Comparison of ENCODE assay signal across 18 cellular contexts in genomic region chr19:56096665-56097064, GRCh38.
"Had no signal": no experiment of that assay in that cellular context is flagged by ENCODE, and none has a peak within 500 bp of the region (broad histone marks: within the 10 kb centered on the region; RNA-seq: fewer than 3 reads in every experiment).

No MANE protein-coding gene starts in this region.

- H3K27ac Mint-ChIP-seq: endodermal cell; naive thymus-derived CD4-positive, alpha-beta T cell; nephron progenitor cell; stimulated activated naive B cell treated with anti-CD40 and anti-IgM and Interleukin-4, amounts not matched to agents 10 μg/mL and 1 μg/mL and 100 μg/mL, for 72 hours had no signal

- H3K4me3 ChIP-seq: coronary artery, heart left ventricle, smooth muscle cell, thoracic aorta, transverse colon had no signal

- H3K27me3 Mint-ChIP-seq: naive thymus-derived CD4-positive, alpha-beta T cell; stimulated activated naive B cell treated with anti-CD40 and anti-IgM and Interleukin-4, amounts not matched to agents 10 μg/mL and 1 μg/mL and 100 μg/mL, for 72 hours; stimulated activated naive CD8-positive, alpha-beta T cell treated with anti-CD3 and anti-CD28 coated beads, Interleukin-15, amount 100 ng/mL, for 72 hours had no signal

- H3K27ac ChIP-seq: coronary artery, heart left ventricle, neutrophil, thoracic aorta, transverse colon had no signal

- H3K4me3 Mint-ChIP-seq: endodermal cell; naive thymus-derived CD4-positive, alpha-beta T cell; nephron progenitor cell; stimulated activated naive B cell treated with anti-CD40 and anti-IgM and Interleukin-4, amounts not matched to agents 10 μg/mL and 1 μg/mL and 100 μg/mL, for 72 hours; stimulated activated naive CD8-positive, alpha-beta T cell treated with anti-CD3 and anti-CD28 coated beads, Interleukin-15, amount 100 ng/mL, for 72 hours had no signal

- H3K4me1 Mint-ChIP-seq: endodermal cell, nephron progenitor cell had no signal

- H3K9me3 Mint-ChIP-seq: stimulated activated naive B cell treated with anti-CD40 and anti-IgM and Interleukin-4, amounts not matched to agents 10 μg/mL and 1 μg/mL and 100 μg/mL, for 72 hours had no signal

- H3K4me2 ChIP-seq: smooth muscle cell had no signal

- ATAC-seq: naive thymus-derived CD4-positive, alpha-beta T cell; stimulated activated naive B cell treated with anti-CD40 and anti-IgM and Interleukin-4, amounts not matched to agents 10 μg/mL and 1 μg/mL and 100 μg/mL, for 72 hours; stimulated activated naive CD8-positive, alpha-beta T cell treated with anti-CD3 and anti-CD28 coated beads, Interleukin-15, amount 100 ng/mL, for 72 hours had no signal

- H3K9me3 ChIP-seq: heart left ventricle, neutrophil, thoracic aorta, transverse colon had no signal

- DNase-seq: central memory CD4-positive, alpha-beta T cell; effector CD4-positive, alpha-beta T cell; endodermal cell; erythroblast; foreskin melanocyte; hypothalamus; mammary epithelial cell; naive thymus-derived CD4-positive, alpha-beta T cell; nephron progenitor cell; stimulated activated CD4-positive, alpha-beta T cell treated with anti-CD3 and anti-CD28 coated beads, Interleukin-4, amount 100 ng/mL, for 24 hours; stimulated activated naive B cell treated with anti-CD40 and anti-IgM and Interleukin-4, amounts not matched to agents 10 μg/mL and 1 μg/mL and 100 μg/mL, for 72 hours; stimulated activated naive CD8-positive, alpha-beta T cell treated with anti-CD3 and anti-CD28 coated beads, Interleukin-15, amount 100 ng/mL, for 72 hours; transverse colon had no signal

- H3K4me1 ChIP-seq: transverse colon had no signal

- H3K27me3 ChIP-seq: heart left ventricle, neutrophil, transverse colon had no signal
